In genomic region chr7:30770936-30771858, GRCh38 we compare ENCODE assay signal across 8 cellular contexts. TPM values are rescaled to one million over a fixed set of nuclear protein-coding genes. Genes with fewer than 3 reads are reported as not detected.
DNase-seq lines count a peak whose midpoint lies in the region; ATAC-seq and TF ChIP-seq lines count a peak whose summit lies in the region.

Gene MINDY4 (plus strand): TSS chr7:30771417. CDS start chr7:30771494, 77 bp downstream.

- H3K4me1 ChIP-seq in adipocyte (ENCODE audit: control insufficient read depth, insufficient read depth, low read length): peaks cover 22% of the 10 kb centered on the region
- no peaks in the 10 kb centered on the region for H3K4me1 ChIP-seq in parathyroid adenoma
- peaks cover 0 to 21% (median 6%) of the 10 kb centered on the region in 4 donors for H3K4me1 ChIP-seq in tibial nerve

- peak; percentile 86 for ATAC-seq in GM21825 (IDR thresholded peaks at IDR 0.05; ENCODE audit: unreplicated experiment)

- DNase-seq in DMS153 treated with DMSO at 0.1 percent for 48 hours (lab: John Stamatoyannopoulos, UW; ENCODE audit: unreplicated experiment): peak; percentile 87
- peak; percentile 68 for DNase-seq in LHCN-M2 (ENCODE audit: low read depth)
- DNase-seq in SW 1271 (lab: John Stamatoyannopoulos, UW): peak; percentile 36 to 73
- peak; percentile 86 for DNase-seq in adipocyte (ENCODE audit: low read depth)
- peak; percentile 90 for DNase-seq in cardiac septum (ENCODE audit: low spot score)
- DNase-seq in tibial nerve (ENCODE audit: low spot score in 2 of 2): peak; percentile 62 to 63

- H3K79me2 ChIP-seq in parathyroid adenoma: peaks cover 4% of the 10 kb centered on the region

- 6 to 26% methylated on average over 14 to 54 of the region's 66 CpGs for WGBS in tibial nerve, 2 donors

- H2AFZ ChIP-seq in parathyroid adenoma: peak within 1 kb of the TSS; percentile 99

- intact Hi-C loops in cardiac septum (cut with DNase I): no loop called here

- H3K36me3 ChIP-seq in adipocyte (ENCODE audit: control insufficient read depth, insufficient read depth, low read length, severe bottlenecking): no peaks in the 10 kb centered on the region
- no peaks in the 10 kb centered on the region for H3K36me3 ChIP-seq in parathyroid adenoma (ENCODE audit: control insufficient read depth, insufficient read depth, low read length)
- H3K36me3 ChIP-seq in tibial nerve: no peaks in the 10 kb centered on the region

- H3K27ac ChIP-seq in parathyroid adenoma (peak within 1 kb of the TSS; percentile 66), tibial nerve (peak within 1 kb of the TSS; percentile 15 to 81 (median 72))

- no peak for TF ChIP-seq CTCF in parathyroid adenoma (IDR thresholded peaks at IDR 0.05)
- TF ChIP-seq CTCF in tibial nerve (IDR thresholded peaks at IDR 0.05): no peak

- H3K4me3 ChIP-seq in adipocyte (ENCODE audit: low read length) (peak within 1 kb of the TSS; percentile 90), parathyroid adenoma (ENCODE audit: low read depth, low read length) (peak within 1 kb of the TSS; percentile 81), tibial nerve (peak within 1 kb of the TSS; percentile 32 to 97 (median 68))

- H3K9me3 ChIP-seq in adipocyte (ENCODE audit: control insufficient read depth, low read length) (no peaks in the 10 kb centered on the region), parathyroid adenoma (ENCODE audit: control insufficient read depth, low read length) (no peaks in the 10 kb centered on the region), tibial nerve (no peaks in the 10 kb centered on the region)

- H3K4me2 ChIP-seq in parathyroid adenoma (ENCODE audit: low read length): peak within 1 kb of the TSS; percentile 94

- no peaks in the 10 kb centered on the region for H3K27me3 ChIP-seq in adipocyte (replicated peaks; ENCODE audit: control insufficient read depth, insufficient read depth, low read length)
- H3K27me3 ChIP-seq in parathyroid adenoma (ENCODE audit: control insufficient read depth, insufficient read depth, low read length): no peaks in the 10 kb centered on the region
- no peaks in the 10 kb centered on the region for H3K27me3 ChIP-seq in tibial nerve

- peak in 1 of 2 donors; percentile 17 for TF ChIP-seq POLR2A in tibial nerve (IDR thresholded peaks at IDR 0.05)

- peak within 1 kb of the TSS; percentile 93 for H3K9ac ChIP-seq in adipocyte (ENCODE audit: low read length)
- H3K9ac ChIP-seq in parathyroid adenoma: no peak within 1 kb of the TSS

- TF ChIP-seq EP300 in tibial nerve (IDR thresholded peaks at IDR 0.05): peak in 1 of 2 donors; percentile 25

RNA-seq across cellular contexts. Expression of gene MINDY4, which starts in this region (rescaled TPM):
- total RNA-seq in LHCN-M2 (2014; rRNA removed): 3.7 and 5.1 TPM in 2 replicates
- 1.4 TPM for polyA plus RNA-seq in LHCN-M2 (2012)
- total RNA-seq in cardiac septum: 2.1 TPM
- 10 to 100 TPM; 17.1 to 21.6 (median 19.9) TPM for total RNA-seq in tibial nerve

Comparison
In these comparisons a context has a peak if more than half of its experiments do, and no peak if none do; other contexts are left out.
1. Peak in every context shown above with its lines: DNase-seq, ATAC-seq, H3K4me3 ChIP-seq and H3K27ac ChIP-seq.